In the genomic region with DNA sequence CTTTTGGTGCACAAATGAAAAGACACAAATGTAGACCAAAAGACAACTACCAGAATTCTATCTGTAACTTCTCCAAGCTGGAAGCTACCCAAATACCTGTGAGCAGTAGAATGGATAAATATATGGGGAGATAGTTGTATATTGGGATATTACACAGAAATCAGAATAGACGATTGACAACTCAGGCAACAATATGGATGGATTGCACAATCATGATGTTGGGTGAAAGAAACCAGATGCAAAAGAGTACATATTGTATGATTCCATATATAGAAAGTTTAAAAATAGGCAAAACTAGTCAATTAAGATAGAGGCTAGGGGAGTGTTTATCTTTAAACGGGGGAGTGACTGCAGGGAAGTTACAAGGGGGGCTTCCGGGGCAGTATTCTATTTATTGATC, we compare ENCODE assay signal across 26 cellular contexts.
"Had no signal": no experiment of that assay in that cellular context is flagged by ENCODE, and none has a peak within 500 bp of the region (broad histone marks: within the 10 kb centered on the region; RNA-seq: fewer than 3 reads in every experiment).

No MANE protein-coding gene starts in this region.

- ATAC-seq: esophagus mucosa, gastrocnemius medialis, left cardiac atrium, left lung, lower lobe of right lung, mucosa of descending colon had no signal

- H3K36me3 Mint-ChIP-seq: mesothelial cell of epicardium had no signal

- FAIRE-seq: colon, endometrium, islet of Langerhans, keratinocyte had no signal

- DNase-seq: dermis blood vessel endothelial cell; effector CD4-positive, alpha-beta T cell; effector memory CD4-positive, alpha-beta T cell; erythroblast; esophagus squamous epithelium; foreskin fibroblast; foreskin melanocyte; gastrocnemius medialis; head of caudate nucleus; heart right ventricle; hippocampal formation; left cardiac atrium; left lung; left ventricle myocardium superior; lower lobe of right lung; mesenchymal stem cell; mucosa of descending colon had no signal

- H3K27ac ChIP-seq: coronary artery, epithelial cell of prostate, esophagus squamous epithelium, gastrocnemius medialis, heart right ventricle, left lung, lower lobe of right lung had no signal

- H3K4me3 Mint-ChIP-seq: mesothelial cell of epicardium had no signal

- H3K4me3 ChIP-seq: coronary artery, dorsolateral prefrontal cortex, esophagus squamous epithelium, gastrocnemius medialis, heart right ventricle, left lung, lower lobe of right lung, mucosa of descending colon had no signal

- H3K36me3 ChIP-seq: esophagus squamous epithelium, gastrocnemius medialis, heart right ventricle, left lung, lower lobe of right lung had no signal

- H3K9me3 ChIP-seq: esophagus squamous epithelium, gastrocnemius medialis, left lung, lower lobe of right lung, mucosa of descending colon had no signal
